ENCODE assay signal across 8 cellular contexts in the genomic region with DNA sequence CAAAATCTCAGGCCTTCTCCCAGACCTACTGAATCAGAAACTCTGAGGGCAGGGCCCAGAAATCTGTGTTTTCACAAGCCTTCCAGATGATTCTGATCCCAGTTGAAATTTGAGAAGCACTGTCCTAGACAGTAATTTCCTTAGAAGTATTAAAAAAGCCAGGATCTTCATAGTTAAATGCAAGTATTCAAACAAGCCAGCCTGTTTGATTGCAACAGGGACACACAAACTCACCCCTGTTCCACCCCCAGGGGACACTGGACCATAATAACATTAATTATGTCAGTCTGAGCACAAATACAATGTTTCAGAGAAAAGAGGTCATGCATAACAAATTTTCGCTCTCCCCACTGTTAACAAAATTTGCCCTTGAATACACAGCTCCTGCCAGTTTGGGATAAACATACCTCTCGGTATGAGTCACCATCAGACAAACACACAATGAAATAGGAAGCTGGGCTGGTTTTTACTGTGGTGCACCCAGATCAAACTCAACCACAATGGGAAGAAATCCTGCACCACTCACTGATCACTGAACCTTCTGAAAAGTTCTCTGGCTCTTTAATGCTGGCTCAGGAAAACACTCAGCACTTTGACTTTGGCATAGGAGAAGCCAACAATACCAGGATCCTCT. TPM values are rescaled to one million over a fixed set of nuclear protein-coding genes. Genes with fewer than 3 reads are reported as not detected.
DNase-seq lines count a peak whose midpoint lies in the region; ATAC-seq and TF ChIP-seq lines count a peak whose summit lies in the region.

No MANE protein-coding gene starts in this region.

- H3K4me1 ChIP-seq in mesendoderm (ENCODE audit: control insufficient read depth, low read depth, low read length), result peaks cover 9% of the 10 kb centered on the region

- no peak overlapping the region for H2BK15ac ChIP-seq in mesendoderm (replicated peaks; ENCODE audit: low read depth)

- TF ChIP-seq CTCF in GM10248 (IDR thresholded peaks at IDR 0.05; ENCODE audit: control extremely low read depth, extremely low read depth, low read depth, missing control alignments), result no peak

- H3K27ac ChIP-seq in cingulate gyrus (ENCODE audit: low read depth, low read length), result peak overlapping the region; percentile 70
- H3K27ac ChIP-seq in mesendoderm (ENCODE audit: low read depth, low read length), result peak overlapping the region; percentile 46

- no peaks in the 10 kb centered on the region for H3K36me3 ChIP-seq in mesendoderm (ENCODE audit: control insufficient read depth, insufficient read depth, low read length)

- no peak for ATAC-seq in GM19035 (IDR thresholded peaks at IDR 0.05; ENCODE audit: unreplicated experiment)

- no peaks in the 10 kb centered on the region for H3K27me3 ChIP-seq in mesendoderm (ENCODE audit: insufficient read depth, low read length, poor library complexity)

- no peak overlapping the region for H2AK5ac ChIP-seq in mesendoderm (ENCODE audit: low read length)

- H3K18ac ChIP-seq in mesendoderm (ENCODE audit: low read length), result peak overlapping the region; percentile 41

- no peak overlapping the region for H4K8ac ChIP-seq in mesendoderm (ENCODE audit: low read depth, low read length)

- CTCF ChIA-PET in GM10248 (lab: Yijun Ruan, JAX), result interaction anchor here (1.1 kb wide), 1 partner anchor 8 kb away, joined by 3 read pairs; no protein-coding TSS in a partner anchor

- no CpG with 5 or more reads among the region's 2 CpGs for WGBS in mesendoderm (ENCODE audit: extremely low coverage, insufficient coverage, low lambda C conversion rate)

- no peak overlapping the region for H2BK5ac ChIP-seq in mesendoderm (ENCODE audit: low read length)

- H3K79me2 ChIP-seq in mesendoderm (ENCODE audit: control insufficient read depth, insufficient read depth, low read length), result no peaks in the 10 kb centered on the region

- H3K4me2 ChIP-seq in mesendoderm (ENCODE audit: low read length), result no peak overlapping the region

- H3K56ac ChIP-seq in mesendoderm (ENCODE audit: low read length), result no peak overlapping the region

- H3K23ac ChIP-seq in mesendoderm (ENCODE audit: low read length), result no peak overlapping the region

- POLR2A ChIA-PET in GM10248 (lab: Yijun Ruan, JAX), result no interaction called here

- no peak overlapping the region for H4K5ac ChIP-seq in mesendoderm (ENCODE audit: low read length)

- no peak overlapping the region for H2BK120ac ChIP-seq in mesendoderm (ENCODE audit: low read depth, low read length)

- H3K4me3 ChIP-seq in mesendoderm (ENCODE audit: low read length), result no peak overlapping the region

- H3K4ac ChIP-seq in mesendoderm (ENCODE audit: low read depth, low read length), result no peak overlapping the region

- DNase-seq in COLO829 (ENCODE audit: low spot score), result peak; percentile 51
- DNase-seq in M059J (ENCODE audit: low read depth), result peak; percentile 99
- peak; percentile 82 for DNase-seq in mesendoderm
- no peak for DNase-seq in activated CD4-positive, alpha-beta T cell treated with anti-CD3 and anti-CD28 coated beads, Interleukin-2, amount 50 U/mL, for 48 hours
- DNase-seq in stimulated activated CD4-positive, alpha-beta T cell treated with anti-CD3 and anti-CD28 coated beads, Interleukin-4, amount 100 ng/mL, for 4 hours, result no peak
- DNase-seq in GM10248 (ENCODE audit: extremely low spot score), result no peak

- no peak overlapping the region for H3K9ac ChIP-seq in mesendoderm (ENCODE audit: low read length)

- no peaks in the 10 kb centered on the region for H3K79me1 ChIP-seq in mesendoderm (ENCODE audit: low read length)

RNA-seq across cellular contexts. Expression of gene ABLIM1, which starts 34.3 kb away (rescaled TPM):
- 1.4 and 5.8 TPM in 2 replicates for total RNA-seq in M059J (2014; rRNA removed; shearing (Covaris generic))
- 49.1 TPM for polyA plus RNA-seq in mesendoderm (2013, experiment 1 of 2)
- 50.3 TPM for polyA plus RNA-seq in mesendoderm (2013, experiment 2 of 2)

Comparison
In these comparisons a context has a peak if more than half of its experiments do, and no peak if none do; other contexts are left out.
1. DNase-seq: peak in COLO829 (single experiment), M059J (single experiment) and mesendoderm (single experiment); none in activated CD4-positive, alpha-beta T cell treated with anti-CD3 and anti-CD28 coated beads, Interleukin-2, amount 50 U/mL, for 48 hours (0 of 2), stimulated activated CD4-positive, alpha-beta T cell treated with anti-CD3 and anti-CD28 coated beads, Interleukin-4, amount 100 ng/mL, for 4 hours (0 of 2) and GM10248 (single experiment).